8 cellular contexts compared by ENCODE assay signal in the genomic region with DNA sequence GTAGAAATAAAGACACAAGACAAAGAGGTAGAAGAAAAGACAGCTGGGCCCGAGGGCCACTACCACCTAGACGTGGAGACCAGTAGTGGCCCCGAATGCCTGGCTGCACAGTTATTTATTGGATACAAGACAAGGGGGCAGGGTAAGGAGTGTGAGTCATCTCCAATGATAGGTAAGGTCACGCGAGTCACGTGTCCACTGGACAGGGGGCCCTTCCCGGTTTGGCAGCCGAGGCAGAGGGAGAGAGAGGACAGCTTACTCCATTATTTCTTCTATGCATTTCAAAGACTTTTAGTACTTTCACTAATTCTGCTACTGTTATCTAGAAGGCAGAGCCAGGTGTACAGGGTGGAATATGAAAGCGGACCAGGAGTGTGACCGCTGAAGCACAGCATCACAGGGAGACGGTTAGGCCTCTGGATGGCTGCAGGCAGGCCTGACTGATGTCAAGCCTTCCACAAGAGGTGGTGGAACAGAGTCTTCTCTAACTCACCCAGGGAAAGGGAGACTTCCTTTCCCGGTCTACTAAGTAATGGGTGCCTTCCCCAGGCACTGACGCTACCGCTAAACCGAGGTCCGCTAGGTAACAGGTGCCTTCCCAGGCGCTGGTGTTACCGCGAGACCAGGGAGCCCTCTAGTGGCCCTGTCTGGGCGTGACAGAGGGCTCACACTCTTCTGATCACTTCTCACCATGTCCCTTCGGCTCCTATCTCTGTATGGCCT. TPM values are rescaled to one million over a fixed set of nuclear protein-coding genes. Genes with fewer than 3 reads are reported as not detected.
DNase-seq lines count a peak whose midpoint lies in the region; ATAC-seq and TF ChIP-seq lines count a peak whose summit lies in the region.

No MANE protein-coding gene starts in this region.

- H4K5ac ChIP-seq in mesendoderm (ENCODE audit: low read length), result no peak overlapping the region

- no peaks in the 10 kb centered on the region for H3K27me3 ChIP-seq in mesendoderm (ENCODE audit: insufficient read depth, low read length, poor library complexity)

- H3K56ac ChIP-seq in mesendoderm (ENCODE audit: low read length), result no peak overlapping the region

- H3K18ac ChIP-seq in mesendoderm (ENCODE audit: low read length), result no peak overlapping the region

- H3K4ac ChIP-seq in mesendoderm (ENCODE audit: low read depth, low read length), result no peak overlapping the region

- H2AK5ac ChIP-seq in mesendoderm (ENCODE audit: low read length), result no peak overlapping the region

- peak; percentile 87 for TF ChIP-seq CTCF in GM12874 (IDR thresholded peaks at IDR 0.05; ENCODE audit: insufficient read depth, low read depth, low read length)

- H3K4me2 ChIP-seq in mesendoderm (ENCODE audit: low read length), result no peak overlapping the region

- no peaks in the 10 kb centered on the region for H3K36me3 ChIP-seq in mesendoderm (ENCODE audit: control insufficient read depth, insufficient read depth, low read length)

- H4K8ac ChIP-seq in mesendoderm (ENCODE audit: low read depth, low read length), result no peak overlapping the region

- no CpG with 5 or more reads among the region's 21 CpGs for WGBS in mesendoderm (ENCODE audit: extremely low coverage, insufficient coverage, low lambda C conversion rate)

- no peaks in the 10 kb centered on the region for H3K79me1 ChIP-seq in mesendoderm (ENCODE audit: low read length)

- ATAC-seq in HG02588 (IDR thresholded peaks at IDR 0.05; ENCODE audit: unreplicated experiment), result peak; percentile 67

- no peak overlapping the region for H3K4me3 ChIP-seq in mesendoderm (ENCODE audit: low read length)

- H3K79me2 ChIP-seq in mesendoderm (ENCODE audit: control insufficient read depth, insufficient read depth, low read length), result no peaks in the 10 kb centered on the region

- H3K23ac ChIP-seq in mesendoderm (ENCODE audit: low read length), result no peak overlapping the region

- H2BK15ac ChIP-seq in mesendoderm (replicated peaks; ENCODE audit: low read depth), result no peak overlapping the region

- no peak overlapping the region for H2BK120ac ChIP-seq in mesendoderm (ENCODE audit: low read depth, low read length)

- no peak overlapping the region for H2BK5ac ChIP-seq in mesendoderm (ENCODE audit: low read length)

- H3K4me1 ChIP-seq in mesendoderm (ENCODE audit: control insufficient read depth, low read depth, low read length), result no peaks in the 10 kb centered on the region

- H3K27ac ChIP-seq in mesendoderm (ENCODE audit: low read depth, low read length), result no peak overlapping the region

- DNase-seq in NCI-H2171 treated with DMSO at 0.1 percent for 48 hours (lab: John Stamatoyannopoulos, UW) (peak; percentile 38), dermis blood vessel endothelial cell (peak; percentile 76), mesendoderm (peak; percentile 60), GDM1 (lab: John Stamatoyannopoulos, UW) (no peak)
- peak; percentile 39 to 57 for DNase-seq in activated CD4-positive, alpha-beta T cell treated with anti-CD3 and anti-CD28 coated beads, Interleukin-2, amount 50 U/mL, for 24 hours (ENCODE audit: low read depth in 1 of 2, low spot score in 1 of 2)
- peak; percentile 52 for DNase-seq in stimulated activated CD8-positive, alpha-beta memory T cell treated with anti-CD3 and anti-CD28 coated beads, Interleukin-4, amount 100 ng/mL, for 24 hours (ENCODE audit: low read depth)

- H3K9ac ChIP-seq in mesendoderm (ENCODE audit: low read length), result no peak overlapping the region

RNA-seq across cellular contexts. Expression of gene ZBTB49, which starts 44.9 kb away (rescaled TPM):
- total RNA-seq in dermis blood vessel endothelial cell, result 4.0 and 4.1 TPM in 2 replicates
- 3.3 TPM for polyA plus RNA-seq in mesendoderm (2013, experiment 1 of 2)
- polyA plus RNA-seq in mesendoderm (2013, experiment 2 of 2), result 3.3 TPM

RNA-seq across cellular contexts. Expression of gene LYAR, which starts 45.0 kb away (rescaled TPM):
- total RNA-seq in dermis blood vessel endothelial cell, result 18.2 and 18.9 TPM in 2 replicates
- polyA plus RNA-seq in mesendoderm (2013, experiment 1 of 2), result 157 TPM
- polyA plus RNA-seq in mesendoderm (2013, experiment 2 of 2), result 164 TPM

RNA-seq across cellular contexts. Expression of gene NSG1, which starts 51.9 kb away (rescaled TPM):
- total RNA-seq in dermis blood vessel endothelial cell, result not detected in 2 replicates
- 24.5 TPM for polyA plus RNA-seq in mesendoderm (2013, experiment 1 of 2)
- 28.1 TPM for polyA plus RNA-seq in mesendoderm (2013, experiment 2 of 2)
